In genomic region chr11:75365711-75366181, GRCh38 we compare ENCODE assay signal across 1 cellular context.
TF ChIP-seq lines count a peak whose summit lies in the region.

No MANE protein-coding gene starts in this region.

TF ChIP-seq in IMR-90, 13 proteins besides CTCF, POLR2A, EP300 and RAD21:
- TF ChIP-seq CHD1 (IDR thresholded peaks at IDR 0.05; ENCODE audit: low read depth, low read length) (no peak), NFE2L2 (IDR thresholded peaks at IDR 0.05; ENCODE audit: low read depth, low read length) (no peak), MXI1 (IDR thresholded peaks at IDR 0.05; ENCODE audit: borderline replicate concordance, low read depth, low read length) (no peak), USF2 (IDR thresholded peaks at IDR 0.05; ENCODE audit: low read depth, low read length) (peak; percentile 53), SMC3 (IDR thresholded peaks at IDR 0.05; ENCODE audit: low read depth, low read length) (no peak), MAZ (IDR thresholded peaks at IDR 0.05; ENCODE audit: borderline replicate concordance, low read depth, low read length) (no peak), CEBPB (IDR thresholded peaks at IDR 0.05; ENCODE audit: low read depth, low read length) (peak; percentile 70), RFX5 (IDR thresholded peaks at IDR 0.05; ENCODE audit: low read depth, low read length) (no peak), RCOR1 (IDR thresholded peaks at IDR 0.05; ENCODE audit: insufficient replicate concordance, low read length) (no peak), BHLHE40 (IDR thresholded peaks at IDR 0.05; ENCODE audit: low read depth, low read length) (no peak), ELK1 (IDR thresholded peaks at IDR 0.05; ENCODE audit: borderline replicate concordance, low read depth, low read length) (no peak), MAFK (IDR thresholded peaks at IDR 0.05; ENCODE audit: low read depth, low read length) (no peak), FOS (IDR thresholded peaks at IDR 0.05; ENCODE audit: low read depth, low read length) (peak; percentile 9; the same call in 1 of the 2 replicates)
TF ChIP-seq in IMR-90: peak in this region for 3.
